ENCODE assay signal across 19 cellular contexts in the genomic region with DNA sequence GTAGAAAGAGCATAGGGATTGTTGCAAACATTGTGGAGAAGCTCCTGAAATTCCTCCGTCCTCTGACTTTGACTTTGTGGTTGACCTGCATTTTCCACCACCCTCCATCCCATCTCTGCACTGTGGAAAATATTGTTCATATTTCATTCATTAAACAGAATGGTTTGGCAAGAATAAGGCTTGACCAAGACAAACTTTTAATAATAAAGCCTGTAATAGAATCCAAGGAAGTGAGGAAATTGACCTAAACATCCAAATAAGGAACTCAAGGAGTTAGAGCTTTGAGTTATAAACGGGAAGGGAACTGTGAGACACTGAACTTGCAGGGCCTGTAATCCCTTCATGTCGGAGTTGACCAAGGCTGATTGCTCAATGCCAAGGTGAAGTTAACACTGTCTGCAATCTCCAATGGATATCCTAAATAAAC.
DNase-seq lines count a peak whose midpoint lies in the region; ATAC-seq, FAIRE-seq and TF ChIP-seq lines count a peak whose summit lies in the region.
"Had no signal": no experiment of that assay in that cellular context is flagged by ENCODE, and none has a peak within 500 bp of the region (broad histone marks: within the 10 kb centered on the region; RNA-seq: fewer than 3 reads in every experiment).

No MANE protein-coding gene starts in this region.

- peaks cover 33% of the 10 kb centered on the region for H3K27me3 Mint-ChIP-seq in activated CD4-positive, alpha-beta T cell treated with anti-CD3 and anti-CD28 coated beads for 36 hours

- ATAC-seq in activated CD4-positive, alpha-beta T cell treated with anti-CD3 and anti-CD28 coated beads for 36 hours: no peak
- ATAC-seq: activated CD8-positive, alpha-beta memory T cell treated with anti-CD3 and anti-CD28 coated beads, Interleukin-2, amount 10 ng/mL, durations not matched to agents 7 days and 5 days; GM23338; mucosa of descending colon; stimulated activated naive B cell treated with anti-CD40 and anti-IgM and Interleukin-4, amounts not matched to agents 10 μg/mL and 1 μg/mL and 100 μg/mL, for 72 hours had no signal

- H3K4me1 ChIP-seq in kidney (ENCODE audit: control insufficient read depth in 1 of 2, insufficient read depth in 1 of 2, low read depth in 1 of 2, low read length in 2 of 2): no peaks in the 10 kb centered on the region
- H3K4me1 ChIP-seq: BLaER1 had no signal

- no peaks in the 10 kb centered on the region for H3K4me1 Mint-ChIP-seq in activated CD4-positive, alpha-beta T cell treated with anti-CD3 and anti-CD28 coated beads for 36 hours
- H3K4me1 Mint-ChIP-seq: activated CD8-positive, alpha-beta memory T cell treated with anti-CD3 and anti-CD28 coated beads, Interleukin-2, amount 10 ng/mL, durations not matched to agents 7 days and 5 days; GM23338; stimulated activated naive B cell treated with anti-CD40 and anti-IgM and Interleukin-4, amounts not matched to agents 10 μg/mL and 1 μg/mL and 100 μg/mL, for 72 hours had no signal

- no peak overlapping the region for H3K27ac ChIP-seq in kidney (ENCODE audit: low read depth in 2 of 2, low read length in 2 of 2)
- H3K27ac ChIP-seq: BLaER1, PC-9 had no signal

- TF ChIP-seq CTCF in epithelial cell of esophagus (IDR thresholded peaks at IDR 0.05; ENCODE audit: insufficient read depth, low read depth, low read length, missing control alignments) (no peak), kidney (IDR thresholded peaks at IDR 0.05; ENCODE audit: borderline replicate concordance, extremely low read depth, insufficient read depth) (no peak)

- H3K36me3 ChIP-seq in kidney (ENCODE audit: control insufficient read depth in 1 of 2, insufficient read depth in 2 of 2, low read length in 2 of 2) (no peaks in the 10 kb centered on the region), H7 (replicated peaks; ENCODE audit: control insufficient read depth, insufficient read depth, low read length) (no peaks in the 10 kb centered on the region)
- H3K36me3 ChIP-seq: BLaER1 had no signal

- intact Hi-C loops in kidney (cut with DNase I): no loop called here
- intact Hi-C loops in activated CD4-positive, alpha-beta T cell treated with anti-CD3 and anti-CD28 coated beads for 36 hours (cut with DNase I, micrococcal nuclease): no loop called here

- CTCF ChIA-PET in activated CD4-positive, alpha-beta T cell treated with anti-CD3 and anti-CD28 coated beads for 36 hours (lab: Charles Lee): no interaction called here

- FAIRE-seq in kidney (lab: Jason Lieb, UNC): no peak
- FAIRE-seq: bronchial epithelial cell, frontal cortex had no signal

- H3K4me3 ChIP-seq in epithelial cell of esophagus (ENCODE audit: low read length) (no peak overlapping the region), kidney (ENCODE audit: low read length in 2 of 2) (no peak overlapping the region), H7 (ENCODE audit: insufficient read depth, low read depth, low read length) (no peak overlapping the region)
- H3K4me3 ChIP-seq: BLaER1, GM23338, mucosa of descending colon, PC-9, skin epidermis had no signal

- H3K4me3 Mint-ChIP-seq in activated CD4-positive, alpha-beta T cell treated with anti-CD3 and anti-CD28 coated beads for 36 hours: no peak overlapping the region
- H3K4me3 Mint-ChIP-seq: activated CD8-positive, alpha-beta memory T cell treated with anti-CD3 and anti-CD28 coated beads, Interleukin-2, amount 10 ng/mL, durations not matched to agents 7 days and 5 days; GM23338; stimulated activated naive B cell treated with anti-CD40 and anti-IgM and Interleukin-4, amounts not matched to agents 10 μg/mL and 1 μg/mL and 100 μg/mL, for 72 hours had no signal

- no peaks in the 10 kb centered on the region for H3K9me3 ChIP-seq in kidney (ENCODE audit: control insufficient read depth in 1 of 2, low read length in 2 of 2)
- H3K9me3 ChIP-seq: BLaER1, mucosa of descending colon had no signal

- POLR2A ChIA-PET in activated CD4-positive, alpha-beta T cell treated with anti-CD3 and anti-CD28 coated beads for 36 hours (lab: Charles Lee): no interaction called here

- no peak overlapping the region for H3K27ac Mint-ChIP-seq in activated CD4-positive, alpha-beta T cell treated with anti-CD3 and anti-CD28 coated beads for 36 hours
- H3K27ac Mint-ChIP-seq: activated CD8-positive, alpha-beta memory T cell treated with anti-CD3 and anti-CD28 coated beads, Interleukin-2, amount 10 ng/mL, durations not matched to agents 7 days and 5 days; GM23338; stimulated activated naive B cell treated with anti-CD40 and anti-IgM and Interleukin-4, amounts not matched to agents 10 μg/mL and 1 μg/mL and 100 μg/mL, for 72 hours had no signal

- H3K27me3 ChIP-seq in H7 (ENCODE audit: control insufficient read depth, insufficient read depth, low read length): no peaks in the 10 kb centered on the region
- H3K27me3 ChIP-seq: BLaER1 had no signal

- H3K36me3 Mint-ChIP-seq in activated CD4-positive, alpha-beta T cell treated with anti-CD3 and anti-CD28 coated beads for 36 hours (ENCODE audit: low read depth): no peaks in the 10 kb centered on the region
- H3K36me3 Mint-ChIP-seq: activated CD8-positive, alpha-beta memory T cell treated with anti-CD3 and anti-CD28 coated beads, Interleukin-2, amount 10 ng/mL, durations not matched to agents 7 days and 5 days; stimulated activated naive B cell treated with anti-CD40 and anti-IgM and Interleukin-4, amounts not matched to agents 10 μg/mL and 1 μg/mL and 100 μg/mL, for 72 hours had no signal

- no peak overlapping the region for H3K9ac ChIP-seq in kidney (ENCODE audit: low read length in 2 of 2)
- H3K9ac ChIP-seq: BLaER1 had no signal

- no peaks in the 10 kb centered on the region for H3K9me3 Mint-ChIP-seq in activated CD4-positive, alpha-beta T cell treated with anti-CD3 and anti-CD28 coated beads for 36 hours (ENCODE audit: low read depth)
- H3K9me3 Mint-ChIP-seq: GM23338 had no signal

- DNase-seq in Ammon's horn (ENCODE audit: low spot score): peak; percentile 26
- peak; percentile 57 to 65 for DNase-seq in NOMO-1 (lab: John Stamatoyannopoulos, UW; ENCODE audit: unreplicated experiment in 2 of 2)
- DNase-seq in epithelial cell of esophagus (ENCODE audit: low read depth): peak; percentile 7
- peak; percentile 34 for DNase-seq in myocyte (ENCODE audit: low read depth)
- no peak for DNase-seq in kidney
- DNase-seq in NCI-H2107 (lab: John Stamatoyannopoulos, UW): no peak
- no peak for DNase-seq in H7
- no peak for DNase-seq in activated CD4-positive, alpha-beta T cell treated with anti-CD3 and anti-CD28 coated beads for 36 hours
- DNase-seq: activated CD8-positive, alpha-beta memory T cell treated with anti-CD3 and anti-CD28 coated beads, Interleukin-2, amount 10 ng/mL, durations not matched to agents 7 days and 5 days; effector CD8-positive, alpha-beta T cell; mucosa of descending colon; NCI-H446 treated with DMSO at 0.1 percent for 48 hours; PC-9; stimulated activated naive B cell treated with anti-CD40 and anti-IgM and Interleukin-4, amounts not matched to agents 10 μg/mL and 1 μg/mL and 100 μg/mL, for 72 hours had no signal

Comparison
In these comparisons a context has a peak if more than half of its experiments do, and no peak if none do; other contexts are left out.
1. DNase-seq: peak in Ammon's horn (single experiment), NOMO-1 (2 of 2), epithelial cell of esophagus (single experiment) and myocyte (single experiment); none in kidney (single experiment), NCI-H2107 (single experiment), H7 (single experiment) and activated CD4-positive, alpha-beta T cell treated with anti-CD3 and anti-CD28 coated beads for 36 hours (single experiment).